Comparison of ENCODE assay signal across 11 cellular contexts in genomic region chr7:44575054-44575453, GRCh38. TPM values are rescaled to one million over a fixed set of nuclear protein-coding genes. Genes with fewer than 3 reads are reported as not detected.
A peak's percentile ranks its signal among the peaks of the same experiment; 100 is the strongest.
DNase-seq lines count a peak whose midpoint lies in the region; ATAC-seq, FAIRE-seq and TF ChIP-seq lines count a peak whose summit lies in the region.
"Had no signal": no experiment of that assay in that cellular context is flagged by ENCODE, and none has a peak within 500 bp of the region (broad histone marks: within the 10 kb centered on the region; RNA-seq: fewer than 3 reads in every experiment).

No MANE protein-coding gene starts in this region.

- no peak for TF ChIP-seq RAD21 in GM12878 (IDR thresholded peaks at IDR 0.05; ENCODE audit: insufficient read depth, low read depth, low read length)

- no peaks in the 10 kb centered on the region for H3K9me3 Mint-ChIP-seq in CD8-positive, alpha-beta memory T cell
- no peaks in the 10 kb centered on the region for H3K9me3 Mint-ChIP-seq in nephron

- SMC1A ChIA-PET in GM12878 (lab: Charles Lee; ENCODE audit: uncharacterized antibody, unreplicated experiment) = interaction anchor here (1.8 to 4.1 kb wide), 2 partner anchors 175 to 273 kb away, joined by 4 to 17 read pairs; partner anchors contain the start of gene H2AZ2

- no peak overlapping the region for H3K9ac ChIP-seq in GM12878 (ENCODE audit: control insufficient read depth, insufficient read depth, low read length)

- no peak overlapping the region for H2AFZ ChIP-seq in GM12878 (ENCODE audit: control insufficient read depth, low read depth, low read length)

- intact Hi-C loops in GM12878 (cut with micrococcal nuclease; ENCODE audit: unreplicated experiment) = no loop called here

- TF ChIP-seq POLR2A in GM12878 (IDR thresholded peaks at IDR 0.05; ENCODE audit: low read depth, low read length) = no peak

- H3K79me2 ChIP-seq in GM12878 (ENCODE audit: control insufficient read depth, insufficient read depth, low read length) = peaks cover 38% of the 10 kb centered on the region

- no peak for TF ChIP-seq CTCF in GM12878 (IDR thresholded peaks at IDR 0.05 in 2 of 3, conservative IDR thresholded peaks at IDR 0.05 in 1 of 3; ENCODE audit: control insufficient read depth in 2 of 3, extremely low read depth in 1 of 3, insufficient read depth in 1 of 3, low read depth in 3 of 3, low read length in 3 of 3)
- no peak for TF ChIP-seq CTCF in nephron (IDR thresholded peaks at IDR 0.05; ENCODE audit: unreplicated experiment in 3 of 3)

- TF ChIP-seq EP300 in GM12878 (IDR thresholded peaks at IDR 0.05; ENCODE audit: borderline replicate concordance in 1 of 2, control insufficient read depth in 1 of 2, low read depth in 2 of 2, low read length in 2 of 2) = no peak

- RAD21 ChIA-PET in GM12878 (lab: Charles Lee; ENCODE audit: unreplicated experiment) = interaction anchor here (1.1 to 2.6 kb wide), 2 partner anchors 84 to 271 kb away, joined by 3 to 7 read pairs; partner anchors contain the start of gene NUDCD3

- ATAC-seq in GM12878 = no peak

- no TSS peak for BruUV-seq in GM12878 (replicated peaks; lab: Mats Ljungman, UMichigan)

- H3K27me3 ChIP-seq in CD8-positive, alpha-beta memory T cell (ENCODE audit: insufficient read depth, low read length, poor library complexity, severe bottlenecking) = no peaks in the 10 kb centered on the region
- H3K27me3 ChIP-seq in GM12878 (replicated peaks in 1 of 2; ENCODE audit: control insufficient read depth in 2 of 2, insufficient read depth in 2 of 2, low read length in 1 of 2) = no peaks in the 10 kb centered on the region

- H3K27ac ChIP-seq in CD8-positive, alpha-beta memory T cell (ENCODE audit: low read depth, low read length) = peak overlapping the region; percentile 0
- H3K27ac ChIP-seq in GM12878 (ENCODE audit: control insufficient read depth, insufficient read depth) = no peak overlapping the region

- H3K4me1 ChIP-seq in CD8-positive, alpha-beta memory T cell (ENCODE audit: insufficient read depth, low read length) = peaks cover 26% of the 10 kb centered on the region
- H3K4me1 ChIP-seq in GM12878 (ENCODE audit: control insufficient read depth, insufficient read depth, low read length) = peaks cover 11% of the 10 kb centered on the region

- POLR2A ChIA-PET in CD8-positive, alpha-beta memory T cell (lab: Charles Lee) = interaction anchor here (1.8 kb wide), 1 partner anchor 9 kb away, joined by 5 read pairs; no protein-coding TSS in a partner anchor
- POLR2A ChIA-PET in GM12878 (lab: Charles Lee) = interaction anchor here (0.5 to 0.7 kb wide), 3 partner anchors 141 to 1757 kb away, joined by 3 to 4 read pairs (median 3); no protein-coding TSS in a partner anchor

- H3K9me3 ChIP-seq in CD8-positive, alpha-beta memory T cell (ENCODE audit: low read length) = no peaks in the 10 kb centered on the region
- H3K9me3 ChIP-seq in GM12878 (replicated peaks; ENCODE audit: control insufficient read depth, insufficient read depth, low read length) = no peaks in the 10 kb centered on the region

- H3K36me3 ChIP-seq in CD8-positive, alpha-beta memory T cell (ENCODE audit: insufficient read depth, low read length) = peaks cover 51% of the 10 kb centered on the region
- H3K36me3 ChIP-seq in GM12878 (ENCODE audit: control insufficient read depth in 2 of 2, insufficient read depth in 2 of 2, low read length in 1 of 2) = peaks cover 15 to 32% of the 10 kb centered on the region in 2 experiments

- H3K36me3 Mint-ChIP-seq in CD8-positive, alpha-beta memory T cell = peaks cover 8 to 80% (median 15%) of the 10 kb centered on the region in 3 donors
- peaks cover 52% of the 10 kb centered on the region for H3K36me3 Mint-ChIP-seq in nephron (ENCODE audit: low read depth)

- H3K4me3 Mint-ChIP-seq in CD8-positive, alpha-beta memory T cell = peak overlapping the region in 6 of 7 donors; percentile 92 to 97 (median 96)
- H3K4me3 Mint-ChIP-seq in nephron = peak overlapping the region; percentile 95 to 99 (median 98)

- H3K27me3 Mint-ChIP-seq in CD8-positive, alpha-beta memory T cell = no peaks in the 10 kb centered on the region
- H3K27me3 Mint-ChIP-seq in nephron (ENCODE audit: low read depth) = no peaks in the 10 kb centered on the region

- DNase-seq in CD8-positive, alpha-beta memory T cell = no peak
- no peak for DNase-seq in Jurkat, Clone E6-1 (ENCODE audit: low read depth, low spot score)
- DNase-seq in GM12878 (ENCODE audit: low read depth, low spot score) (no peak), DMS53 (lab: John Stamatoyannopoulos, UW) (no peak), NCI-H2227 (lab: John Stamatoyannopoulos, UW; ENCODE audit: unreplicated experiment) (no peak)
- DNase-seq in central memory CD4-positive, alpha-beta T cell = no peak
- DNase-seq: activated CD4-positive, alpha-beta T cell treated with anti-CD3 and anti-CD28 coated beads, Interleukin-2, amount 50 U/mL, for 1 hour; cerebellar nuclear complex; occipital lobe had no signal

- FAIRE-seq in GM12878 (lab: Jason Lieb, UNC) = no peak
- FAIRE-seq: G401.6 had no signal

- no peaks in the 10 kb centered on the region; the same call in 1 of the 2 replicates for H4K20me1 ChIP-seq in GM12878 (ENCODE audit: control insufficient read depth, insufficient read depth)

- H3K27ac Mint-ChIP-seq in CD8-positive, alpha-beta memory T cell = peak overlapping the region; percentile 95 to 99 (median 99)
- peak overlapping the region in 2 of 3 experiments; percentile 85 to 94 for H3K27ac Mint-ChIP-seq in nephron

- in situ Hi-C loops in GM12878 (cut with MboI) = no loop called here

- no peak overlapping the region for H3K4me3 ChIP-seq in CD8-positive, alpha-beta memory T cell (ENCODE audit: low read length)
- peak overlapping the region; percentile 92 for H3K4me3 ChIP-seq in Jurkat, Clone E6-1 (ENCODE audit: low read length)
- peak overlapping the region; percentile 94 for H3K4me3 ChIP-seq in GM12878

- H3K4me1 Mint-ChIP-seq in CD8-positive, alpha-beta memory T cell = peaks cover 45 to 63% (median 55%) of the 10 kb centered on the region in 3 donors
- H3K4me1 Mint-ChIP-seq in nephron = peaks cover 39% of the 10 kb centered on the region

- CTCF ChIA-PET in CD8-positive, alpha-beta memory T cell (lab: Charles Lee) = interaction anchor here (1.5 to 5.9 kb wide), 2 partner anchors 10 to 271 kb away, joined by 4 to 34 read pairs; no protein-coding TSS in a partner anchor
- CTCF ChIA-PET in GM12878 (lab: Yijun Ruan, JAX) = interaction anchor here (4.4 kb wide), 1 partner anchor 10 kb away, joined by 23 read pairs; no protein-coding TSS in a partner anchor

- peak overlapping the region; percentile 66 for H3K4me2 ChIP-seq in GM12878 (ENCODE audit: control insufficient read depth, insufficient read depth)

RNA-seq across cellular contexts. Expression of gene DDX56, which starts 1.3 kb away (rescaled TPM):
- 100 to 1,000 TPM; 148 to 158 TPM for total RNA-seq in CD8-positive, alpha-beta memory T cell
- 36.0 TPM for polyA plus RNA-seq in CD8-positive, alpha-beta memory T cell
- 107 TPM for polyA plus RNA-seq in Jurkat, Clone E6-1 (2012; ENCODE audit: insufficient read depth, insufficient read length)
- total RNA-seq in GM12878 (2013; cell fraction: nucleolus; rRNA removed) = 56.8 and 76.3 TPM in 2 replicates
- total RNA-seq in GM12878 (2014; rRNA removed) (93.2 and 97.4 TPM in 2 replicates), GM12878 (2014; rRNA removed; fragmentation: Illumina TruSeq; extraction: Trizol) (51.5 and 52.1 TPM in 2 replicates), GM12878 (2021) (86.3 and 92.4 TPM in 2 replicates)
- polyA plus RNA-seq in GM12878 (2011; ENCODE audit: low read depth) = 40.2 TPM
- polyA plus RNA-seq in GM12878 (2011; rRNA removed) (56.0 and 82.9 TPM in 2 replicates), GM12878 (2014; fragmentation: Illumina TruSeq; extraction: Trizol) (39.1 and 78.1 TPM in 2 replicates), GM12878 (2014; fragmentation: Nextera tagmentation; extraction: Ambion mirVana) (10 to 100 TPM; 19.8 to 48.3 TPM), GM12878 (2014; rRNA removed) (79.6 and 93.8 TPM in 2 replicates), GM12878 (2016; fragmentation: Nextera tagmentation; extraction: Ambion mirVana) (100 to 1,000 TPM; 127 to 136 TPM)
- polyA plus RNA-seq in GM12878 (2011; cell fraction: cytosol; rRNA removed) = 85.7 and 112 TPM in 2 replicates
- 182 and 194 TPM in 2 replicates for polyA plus RNA-seq in GM12878 (2011; cell fraction: nucleus; rRNA removed)
- polyA plus RNA-seq in GM12878 (2012) = 57.3 and 65.1 TPM in 2 replicates
- polyA minus RNA-seq in GM12878 (2011; rRNA and poly(A)+ RNA removed) = 75.0 and 100 TPM in 2 replicates
- polyA minus RNA-seq in GM12878 (2011; cell fraction: cytosol; rRNA and poly(A)+ RNA removed) = 26.6 and 29.3 TPM in 2 replicates
- 51.5 and 87.5 TPM in 2 replicates for polyA minus RNA-seq in GM12878 (2011; cell fraction: nucleus; rRNA and poly(A)+ RNA removed)

RNA-seq across cellular contexts. Expression of gene TMED4, which starts 7.0 kb away (rescaled TPM):
- 10 to 100 TPM; 78.8 to 80.5 TPM for total RNA-seq in CD8-positive, alpha-beta memory T cell
- 84.3 TPM for polyA plus RNA-seq in CD8-positive, alpha-beta memory T cell
- polyA plus RNA-seq in Jurkat, Clone E6-1 (2012; ENCODE audit: insufficient read depth, insufficient read length) = 64.9 TPM
- total RNA-seq in GM12878 (2013; cell fraction: nucleolus; rRNA removed) = 141 and 178 TPM in 2 replicates
- total RNA-seq in GM12878 (2014; rRNA removed) (71.3 and 75.3 TPM in 2 replicates), GM12878 (2014; rRNA removed; fragmentation: Illumina TruSeq; extraction: Trizol) (39.1 and 41.4 TPM in 2 replicates), GM12878 (2021) (41.6 and 48.1 TPM in 2 replicates)
- 49.3 TPM for polyA plus RNA-seq in GM12878 (2011; ENCODE audit: low read depth)
- polyA plus RNA-seq in GM12878 (2011; rRNA removed) (67.1 and 69.8 TPM in 2 replicates), GM12878 (2014; fragmentation: Illumina TruSeq; extraction: Trizol) (37.3 and 38.9 TPM in 2 replicates), GM12878 (2014; fragmentation: Nextera tagmentation; extraction: Ambion mirVana) (10 to 100 TPM; 20.8 to 21.0 TPM), GM12878 (2014; rRNA removed) (48.1 and 53.9 TPM in 2 replicates), GM12878 (2016; fragmentation: Nextera tagmentation; extraction: Ambion mirVana) (10 to 100 TPM; 55.6 to 57.4 TPM)
- polyA plus RNA-seq in GM12878 (2011; cell fraction: cytosol; rRNA removed) = 82.6 and 87.1 TPM in 2 replicates
- 70.6 and 72.2 TPM in 2 replicates for polyA plus RNA-seq in GM12878 (2011; cell fraction: nucleus; rRNA removed)
- 51.2 and 51.5 TPM in 2 replicates for polyA plus RNA-seq in GM12878 (2012)
- polyA minus RNA-seq in GM12878 (2011; rRNA and poly(A)+ RNA removed) = 58.4 and 72.4 TPM in 2 replicates
- 28.4 and 31.1 TPM in 2 replicates for polyA minus RNA-seq in GM12878 (2011; cell fraction: cytosol; rRNA and poly(A)+ RNA removed)
- 33.5 and 53.0 TPM in 2 replicates for polyA minus RNA-seq in GM12878 (2011; cell fraction: nucleus; rRNA and poly(A)+ RNA removed)

RNA-seq across cellular contexts. Expression of gene OGDH, which starts 31.4 kb away (rescaled TPM):
- 10 to 100 TPM; 92.8 to 93.8 TPM for total RNA-seq in CD8-positive, alpha-beta memory T cell
- 58.3 TPM for polyA plus RNA-seq in CD8-positive, alpha-beta memory T cell
- 56.3 TPM for polyA plus RNA-seq in Jurkat, Clone E6-1 (2012; ENCODE audit: insufficient read depth, insufficient read length)
- 59.5 and 66.5 TPM in 2 replicates for total RNA-seq in GM12878 (2013; cell fraction: nucleolus; rRNA removed)
- total RNA-seq in GM12878 (2014; rRNA removed) (60.6 and 63.5 TPM in 2 replicates), GM12878 (2014; rRNA removed; fragmentation: Illumina TruSeq; extraction: Trizol) (20.5 and 23.1 TPM in 2 replicates), GM12878 (2021) (103 and 104 TPM in 2 replicates)
- polyA plus RNA-seq in GM12878 (2011; ENCODE audit: low read depth) = 21.1 TPM
- polyA plus RNA-seq in GM12878 (2011; rRNA removed) (16.7 and 33.8 TPM in 2 replicates), GM12878 (2014; fragmentation: Illumina TruSeq; extraction: Trizol) (39.9 and 56.7 TPM in 2 replicates), GM12878 (2014; fragmentation: Nextera tagmentation; extraction: Ambion mirVana) (1 to 10 TPM; 4.1 to 4.2 TPM), GM12878 (2014; rRNA removed) (44.7 and 49.1 TPM in 2 replicates), GM12878 (2016; fragmentation: Nextera tagmentation; extraction: Ambion mirVana) (10 to 100 TPM; 52.0 to 53.2 TPM)
- polyA plus RNA-seq in GM12878 (2011; cell fraction: cytosol; rRNA removed) = 49.7 and 61.0 TPM in 2 replicates
- polyA plus RNA-seq in GM12878 (2011; cell fraction: nucleus; rRNA removed) = 98.8 and 106 TPM in 2 replicates
- 38.1 and 42.9 TPM in 2 replicates for polyA plus RNA-seq in GM12878 (2012)
- polyA minus RNA-seq in GM12878 (2011; rRNA and poly(A)+ RNA removed) = 87.7 and 88.6 TPM in 2 replicates
- 34.1 and 34.2 TPM in 2 replicates for polyA minus RNA-seq in GM12878 (2011; cell fraction: cytosol; rRNA and poly(A)+ RNA removed)
- 25.9 and 35.4 TPM in 2 replicates for polyA minus RNA-seq in GM12878 (2011; cell fraction: nucleus; rRNA and poly(A)+ RNA removed)

RNA-seq across cellular contexts. Expression of gene NPC1L1, which starts 33.9 kb away (rescaled TPM):
- not detected for total RNA-seq in CD8-positive, alpha-beta memory T cell
- not detected for polyA plus RNA-seq in CD8-positive, alpha-beta memory T cell
- polyA plus RNA-seq in Jurkat, Clone E6-1 (2012; ENCODE audit: insufficient read depth, insufficient read length) = not detected
- total RNA-seq in GM12878 (2013; cell fraction: nucleolus; rRNA removed) = 0.15 TPM in 1 of 2 replicates, not detected in the other
- total RNA-seq in GM12878 (2014; rRNA removed) (0.11 TPM in 1 of 2 replicates, not detected in the other), GM12878 (2014; rRNA removed; fragmentation: Illumina TruSeq; extraction: Trizol) (not detected in 2 replicates), GM12878 (2021) (0.08 TPM in 1 of 2 replicates, not detected in the other)
- polyA plus RNA-seq in GM12878 (2011; ENCODE audit: low read depth) = not detected
- polyA plus RNA-seq in GM12878 (2011; rRNA removed) (0.37 and 0.90 TPM in 2 replicates), GM12878 (2014; fragmentation: Illumina TruSeq; extraction: Trizol) (0.01 TPM in 1 of 2 replicates, not detected in the other), GM12878 (2014; fragmentation: Nextera tagmentation; extraction: Ambion mirVana) (not detected), GM12878 (2014; rRNA removed) (0.03 TPM in 1 of 2 replicates, not detected in the other), GM12878 (2016; fragmentation: Nextera tagmentation; extraction: Ambion mirVana) (not detected)
- polyA plus RNA-seq in GM12878 (2011; cell fraction: cytosol; rRNA removed) = 0.87 and 1.0 TPM in 2 replicates
- 4.4 and 6.9 TPM in 2 replicates for polyA plus RNA-seq in GM12878 (2011; cell fraction: nucleus; rRNA removed)
- 0.01 and 0.03 TPM in 2 replicates for polyA plus RNA-seq in GM12878 (2012)
- polyA minus RNA-seq in GM12878 (2011; rRNA and poly(A)+ RNA removed) = 0.66 and 1.6 TPM in 2 replicates
- 0.40 and 0.62 TPM in 2 replicates for polyA minus RNA-seq in GM12878 (2011; cell fraction: cytosol; rRNA and poly(A)+ RNA removed)
- 1.6 and 2.1 TPM in 2 replicates for polyA minus RNA-seq in GM12878 (2011; cell fraction: nucleus; rRNA and poly(A)+ RNA removed)
